8 cellular contexts compared by ENCODE assay signal in genomic region chr7:32890553-32891045, GRCh38. TPM values are rescaled to one million over a fixed set of nuclear protein-coding genes. Genes with fewer than 3 reads are reported as not detected.
DNase-seq lines count a peak whose midpoint lies in the region; ATAC-seq and TF ChIP-seq lines count a peak whose summit lies in the region.

No MANE protein-coding gene starts in this region.

- in situ Hi-C loops in GM23248 (cut with MboI) = no loop called here

- 0 out of 2 replicates have a peak, but pooled peaks cover 9% of the 10 kb centered on the region for H4K20me1 ChIP-seq in GM23248 (ENCODE audit: insufficient read depth)
- peaks cover 21% of the 10 kb centered on the region for H4K20me1 ChIP-seq in Karpas-422 (ENCODE audit: insufficient read depth, low read depth, low read length)

- peaks cover 44% of the 10 kb centered on the region for H3F3A ChIP-seq in GM23248 (ENCODE audit: insufficient read depth)

- peak overlapping the region; percentile 99 for H3K27ac Mint-ChIP-seq in stimulated activated naive CD8-positive, alpha-beta T cell treated with anti-CD3 and anti-CD28 coated beads, Interleukin-15, amount 100 ng/mL, for 72 hours

- TF ChIP-seq CTCF in lower leg skin (IDR thresholded peaks at IDR 0.05) = no peak

- peak overlapping the region; percentile 89 to 99 for H3K4me3 Mint-ChIP-seq in stimulated activated naive CD8-positive, alpha-beta T cell treated with anti-CD3 and anti-CD28 coated beads, Interleukin-15, amount 100 ng/mL, for 72 hours

- ATAC-seq in SK-N-SH treated with all-trans-retinoic acid at 6 μM for 48 hours = peak; percentile 28
- ATAC-seq in stimulated activated naive CD8-positive, alpha-beta T cell treated with anti-CD3 and anti-CD28 coated beads, Interleukin-15, amount 100 ng/mL, for 72 hours = peak; percentile 48

- WGBS in GM23248 (ENCODE audit: low coverage in 1 of 2, low lambda C conversion rate in 2 of 2, missing lambda C conversion rate in 2 of 2), 2 experiments = 1% methylated on average over 17 of the region's 17 CpGs
- 0 to 1% methylated on average over 17 of the region's 17 CpGs for WGBS in lower leg skin, 2 donors

- H3K9me2 ChIP-seq in GM23248 (ENCODE audit: insufficient read depth) (no peaks in the 10 kb centered on the region), Karpas-422 (replicated peaks; ENCODE audit: insufficient read depth, low read length) (no peaks in the 10 kb centered on the region)

- no peaks in the 10 kb centered on the region for H3K27me3 ChIP-seq in GM23248 (replicated peaks; ENCODE audit: insufficient read depth)
- no peaks in the 10 kb centered on the region for H3K27me3 ChIP-seq in Karpas-422 (ENCODE audit: low read length)

- intact Hi-C loops in lower leg skin (cut with DNase I; ENCODE audit: low total_unique reads) = loop anchor here (5.0 kb wide), 1 partner anchor 52 kb away; no protein-coding TSS in a partner anchor

- H3K27ac ChIP-seq in GM23248 (peak overlapping the region; percentile 97), Karpas-422 (ENCODE audit: low read length) (peak overlapping the region; percentile 80)

- H3K36me3 ChIP-seq in GM23248 (ENCODE audit: low read depth) (no peaks in the 10 kb centered on the region), Karpas-422 (ENCODE audit: insufficient read depth, low read length) (no peaks in the 10 kb centered on the region)

- H3K4me1 Mint-ChIP-seq in stimulated activated naive CD8-positive, alpha-beta T cell treated with anti-CD3 and anti-CD28 coated beads, Interleukin-15, amount 100 ng/mL, for 72 hours = peaks cover 58% of the 10 kb centered on the region

- H3K4me1 ChIP-seq in GM23248 (ENCODE audit: insufficient read depth) = peaks cover 35% of the 10 kb centered on the region
- H3K4me1 ChIP-seq in Karpas-422 (ENCODE audit: low read length) = peaks cover 21% of the 10 kb centered on the region

- peak overlapping the region; percentile 65 for H2AFZ ChIP-seq in GM23248
- 0 out of 2 replicates have a peak overlapping the region, but pooled peaks have one; percentile 13 for H2AFZ ChIP-seq in Karpas-422 (ENCODE audit: low read length)

- H3K9me3 Mint-ChIP-seq in stimulated activated naive CD8-positive, alpha-beta T cell treated with anti-CD3 and anti-CD28 coated beads, Interleukin-15, amount 100 ng/mL, for 72 hours = no peaks in the 10 kb centered on the region

- H3K9me3 ChIP-seq in GM23248 (ENCODE audit: low read depth) (no peaks in the 10 kb centered on the region), Karpas-422 (ENCODE audit: low read length) (no peaks in the 10 kb centered on the region)

- H3K4me2 ChIP-seq in GM23248 (ENCODE audit: unreplicated experiment) (peak overlapping the region; percentile 90), Karpas-422 (ENCODE audit: low read depth, low read length, poor library complexity, severe bottlenecking) (peak overlapping the region; percentile 80)

- H3K79me2 ChIP-seq in GM23248 (ENCODE audit: insufficient read depth) = peaks cover 53% of the 10 kb centered on the region
- H3K79me2 ChIP-seq in Karpas-422 (ENCODE audit: low read length) = peaks cover 54% of the 10 kb centered on the region

- H3K9ac ChIP-seq in GM23248 (peak overlapping the region; percentile 98), Karpas-422 (ENCODE audit: low read length) (peak overlapping the region; percentile 80)

- H3K4me3 ChIP-seq in GM23248 (peak overlapping the region; percentile 93), Karpas-422 (ENCODE audit: low read length) (peak overlapping the region; percentile 77), lower leg skin (ENCODE audit: low read depth, poor library complexity, severe bottlenecking) (peak overlapping the region; percentile 89)

- DNase-seq in activated naive CD4-positive, alpha-beta T cell treated with Interleukin-2 at 50 U/mL for 16 hours = peak; percentile 28
- DNase-seq in activated naive CD4-positive, alpha-beta T cell treated with anti-CD3 and anti-CD28 coated beads, Interleukin-2, amount 50 U/mL, for 16 hours = no peak
- DNase-seq in GM23248 = peak; percentile 87
- DNase-seq in Karpas-422 = peak; percentile 74
- DNase-seq in central memory CD4-positive, alpha-beta T cell = peak; percentile 74
- peak in 1 of 2 donors; percentile 57 for DNase-seq in lower leg skin (ENCODE audit: low spot score in 2 of 2)
- DNase-seq in stimulated activated naive CD8-positive, alpha-beta T cell treated with anti-CD3 and anti-CD28 coated beads, Interleukin-15, amount 100 ng/mL, for 72 hours = peak; percentile 33 to 42

- no peak for TF ChIP-seq POLR2A in lower leg skin (IDR thresholded peaks at IDR 0.05)

- H3K27me3 Mint-ChIP-seq in stimulated activated naive CD8-positive, alpha-beta T cell treated with anti-CD3 and anti-CD28 coated beads, Interleukin-15, amount 100 ng/mL, for 72 hours = no peaks in the 10 kb centered on the region

TF ChIP-seq in SK-N-SH treated with all-trans-retinoic acid at 6 μM for 48 hours, 23 proteins besides CTCF, POLR2A, EP300 and RAD21 (continues in another document):
- TF ChIP-seq ZC3H10 (CRISPR knock-in tag; IDR thresholded peaks at IDR 0.05) = no peak
- TF ChIP-seq ARNTL (CRISPR knock-in tag; IDR thresholded peaks at IDR 0.05; ENCODE audit: borderline replicate concordance, low read depth) = no peak
- no peak for TF ChIP-seq ZNF8 (CRISPR knock-in tag; IDR thresholded peaks at IDR 0.05)
- TF ChIP-seq OSR1 (CRISPR knock-in tag; IDR thresholded peaks at IDR 0.05) = no peak
- no peak for TF ChIP-seq ISL1 (CRISPR knock-in tag; IDR thresholded peaks at IDR 0.05)
- TF ChIP-seq SNAI2 (CRISPR knock-in tag; IDR thresholded peaks at IDR 0.05) = no peak
- no peak for TF ChIP-seq RARB (CRISPR knock-in tag; IDR thresholded peaks at IDR 0.05)
- no peak for TF ChIP-seq CSRNP3 (CRISPR knock-in tag; IDR thresholded peaks at IDR 0.05)
- no peak for TF ChIP-seq TOX (CRISPR knock-in tag; IDR thresholded peaks at IDR 0.05; ENCODE audit: borderline replicate concordance)
- TF ChIP-seq GLIS3 (CRISPR knock-in tag; IDR thresholded peaks at IDR 0.05) = no peak
- no peak for TF ChIP-seq ZNF70 (CRISPR knock-in tag; IDR thresholded peaks at IDR 0.05)
- no peak for TF ChIP-seq BACH2 (CRISPR knock-in tag; IDR thresholded peaks at IDR 0.05; ENCODE audit: borderline replicate concordance)
- TF ChIP-seq TSHZ2 (CRISPR knock-in tag; IDR thresholded peaks at IDR 0.05) = no peak
- no peak for TF ChIP-seq PPARA (CRISPR knock-in tag; IDR thresholded peaks at IDR 0.05; ENCODE audit: borderline replicate concordance)
- no peak for TF ChIP-seq TCF4 (CRISPR knock-in tag; IDR thresholded peaks at IDR 0.05; ENCODE audit: borderline replicate concordance)
- TF ChIP-seq CSDC2 (CRISPR knock-in tag; IDR thresholded peaks at IDR 0.05) = no peak

RNA-seq across cellular contexts. Expression of gene KBTBD2, which starts 1.0 kb away (rescaled TPM):
- 31.1 and 33.1 TPM in 2 replicates for total RNA-seq in GM23248 (2014; rRNA removed; shearing (Covaris generic))
- polyA plus RNA-seq in GM23248 (2016; fragmentation: Nextera tagmentation; extraction: Ambion mirVana) = 19.1 and 19.9 TPM in 2 replicates
- 17.8 and 28.6 TPM in 2 replicates for total RNA-seq in Karpas-422 (2014; rRNA removed; shearing (Covaris generic); ENCODE audit: low replicate concordance)
- total RNA-seq in lower leg skin = 10 to 100 TPM; 24.3 to 38.9 (median 35.5) TPM
